ENCODE assay signal across 8 cellular contexts in the genomic region with DNA sequence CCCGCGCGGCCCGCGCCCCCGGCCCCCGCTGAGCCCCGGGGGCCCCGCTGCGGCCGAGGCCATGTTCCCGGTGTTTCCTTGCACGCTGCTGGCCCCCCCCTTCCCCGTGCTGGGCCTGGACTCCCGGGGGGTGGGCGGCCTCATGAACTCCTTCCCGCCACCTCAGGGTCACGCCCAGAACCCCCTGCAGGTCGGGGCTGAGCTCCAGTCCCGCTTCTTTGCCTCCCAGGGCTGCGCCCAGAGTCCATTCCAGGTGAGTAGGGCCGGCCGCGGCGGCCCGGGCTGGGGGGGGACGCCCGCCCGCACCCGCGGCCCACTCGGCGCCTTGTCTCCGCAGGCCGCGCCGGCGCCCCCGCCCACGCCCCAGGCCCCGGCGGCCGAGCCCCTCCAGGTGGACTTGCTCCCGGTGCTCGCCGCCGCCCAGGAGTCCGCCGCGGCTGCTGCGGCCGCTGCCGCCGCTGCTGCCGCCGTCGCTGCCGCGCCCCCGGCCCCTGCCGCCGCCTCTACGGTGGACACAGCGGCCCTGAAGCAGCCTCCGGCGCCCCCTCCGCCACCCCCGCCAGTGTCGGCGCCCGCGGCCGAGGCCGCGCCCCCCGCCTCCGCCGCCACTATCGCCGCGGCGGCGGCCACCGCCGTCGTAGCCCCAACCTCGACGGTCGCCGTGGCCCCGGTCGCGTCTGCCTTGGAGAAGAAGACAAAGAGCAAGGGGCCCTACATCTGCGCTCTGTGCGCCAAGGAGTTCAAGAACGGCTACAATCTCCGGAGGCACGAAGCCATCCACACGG. TPM values are rescaled to one million over a fixed set of nuclear protein-coding genes. Genes with fewer than 3 reads are reported as not detected.
DNase-seq lines count a peak whose midpoint lies in the region; ATAC-seq, FAIRE-seq and TF ChIP-seq lines count a peak whose summit lies in the region.

No MANE protein-coding gene starts in this region.

- H3K27ac Mint-ChIP-seq in activated CD8-positive, alpha-beta T cell treated with anti-CD3 and anti-CD28 coated beads, Interleukin-2, amount 10 ng/mL, durations not matched to agents 7 days and 5 days: peak overlapping the region; percentile 98
- peak overlapping the region; percentile 42 for H3K27ac Mint-ChIP-seq in nephron progenitor cell

- DNase-seq in A549 (ENCODE audit: low read depth in 1 of 2, low spot score in 1 of 2): peak in 1 of 2 experiments; percentile 88
- DNase-seq in NCI-H2196 (lab: John Stamatoyannopoulos, UW; ENCODE audit: unreplicated experiment): peak; percentile 67
- peak; percentile 74 for DNase-seq in activated CD8-positive, alpha-beta T cell treated with anti-CD3 and anti-CD28 coated beads, Interleukin-2, amount 10 ng/mL, durations not matched to agents 7 days and 5 days
- DNase-seq in epithelial cell of esophagus (ENCODE audit: low read depth): no peak
- peak; percentile 66 for DNase-seq in nephron progenitor cell
- no peak for DNase-seq in G401 (ENCODE audit: low spot score)

- no peaks in the 10 kb centered on the region for H3K9me3 Mint-ChIP-seq in activated CD8-positive, alpha-beta T cell treated with anti-CD3 and anti-CD28 coated beads, Interleukin-2, amount 10 ng/mL, durations not matched to agents 7 days and 5 days (ENCODE audit: insufficient read depth)
- H3K9me3 Mint-ChIP-seq in nephron progenitor cell: no peaks in the 10 kb centered on the region

- POLR2A ChIA-PET in A549 (lab: Yijun Ruan, JAX): interaction anchor here (0.6 to 3.7 kb wide), 8 partner anchors 9 to 528 kb away, joined by 3 to 25 read pairs (median 8); partner anchors contain the start of genes KIF22, MVP, PAGR1 and SEZ6L2
- POLR2A ChIA-PET in activated CD8-positive, alpha-beta T cell treated with anti-CD3 and anti-CD28 coated beads, Interleukin-2, amount 10 ng/mL, durations not matched to agents 7 days and 5 days (lab: Charles Lee): interaction anchor here (0.6 to 4.8 kb wide), 15 partner anchors 8 to 141 kb away, joined by 3 to 57 read pairs (median 8); partner anchors contain the start of genes KIF22, MVP and PAGR1

- peaks cover 4% of the 10 kb centered on the region for H3K27me3 Mint-ChIP-seq in activated CD8-positive, alpha-beta T cell treated with anti-CD3 and anti-CD28 coated beads, Interleukin-2, amount 10 ng/mL, durations not matched to agents 7 days and 5 days (ENCODE audit: low read depth)
- H3K27me3 Mint-ChIP-seq in nephron progenitor cell (ENCODE audit: low read depth, poor library complexity): peaks cover 3% of the 10 kb centered on the region

- peaks cover 60% of the 10 kb centered on the region for H3K4me1 Mint-ChIP-seq in activated CD8-positive, alpha-beta T cell treated with anti-CD3 and anti-CD28 coated beads, Interleukin-2, amount 10 ng/mL, durations not matched to agents 7 days and 5 days (ENCODE audit: low read depth)
- peaks cover 65% of the 10 kb centered on the region for H3K4me1 Mint-ChIP-seq in nephron progenitor cell

- peak overlapping the region; percentile 94 for H3K4me2 ChIP-seq in A549

- no CpG with 5 or more reads among the region's 99 CpGs for WGBS in A549 (ENCODE audit: missing lambda C conversion rate)

- H3K27ac ChIP-seq in A549: peak overlapping the region; percentile 98 to 99

- H3K36me3 Mint-ChIP-seq in activated CD8-positive, alpha-beta T cell treated with anti-CD3 and anti-CD28 coated beads, Interleukin-2, amount 10 ng/mL, durations not matched to agents 7 days and 5 days (ENCODE audit: low read depth): peaks cover 66% of the 10 kb centered on the region
- peaks cover 14% of the 10 kb centered on the region for H3K36me3 Mint-ChIP-seq in nephron progenitor cell (ENCODE audit: low read depth)

- TF ChIP-seq EP300 in A549 (IDR thresholded peaks at IDR 0.05): no peak

- H3K9me3 ChIP-seq in A549: no peaks in the 10 kb centered on the region

- ATAC-seq in A549 (peak in 1 of 2 experiments; percentile 2; a peak in 2 of 6 replicates), HG03565 (IDR thresholded peaks at IDR 0.05; ENCODE audit: unreplicated experiment) (no peak)
- no peak for ATAC-seq in activated CD8-positive, alpha-beta T cell treated with anti-CD3 and anti-CD28 coated beads, Interleukin-2, amount 10 ng/mL, durations not matched to agents 7 days and 5 days

- no peak for FAIRE-seq in A549 (lab: Jason Lieb, UNC)

- H3K4me3 ChIP-seq in A549 (peak overlapping the region; percentile 90), epithelial cell of esophagus (ENCODE audit: low read length) (peak overlapping the region; percentile 60)

- CTCF ChIA-PET in A549 (lab: Yijun Ruan, JAX): interaction anchor here (0.8 to 24.4 kb wide), 25 partner anchors 8 to 235 kb away, joined by 3 to 568 read pairs (median 4); partner anchors contain the start of genes ASPHD1, KIF22, MVP and PAGR1
- CTCF ChIA-PET in activated CD8-positive, alpha-beta T cell treated with anti-CD3 and anti-CD28 coated beads, Interleukin-2, amount 10 ng/mL, durations not matched to agents 7 days and 5 days (lab: Charles Lee): interaction anchor here (0.8 to 4.4 kb wide), 14 partner anchors 10 to 225 kb away, joined by 3 to 70 read pairs (median 8); partner anchors contain the start of genes KIF22, MVP, PAGR1 and TLCD3B

- TF ChIP-seq POLR2A in A549 (IDR thresholded peaks at IDR 0.05; ENCODE audit: low read length) (peak; percentile 31; the same call in 1 of the 2 replicates), GM18951 (IDR thresholded peaks at IDR 0.05; ENCODE audit: extremely low read depth, insufficient read depth, insufficient read length) (peak; percentile 53)

- in situ Hi-C loops in GM18951 (cut with MboI; ENCODE audit: low sequenced_read_pairs, unreplicated experiment) (no loop called here), G401 (cut with HindIII; ENCODE audit: low sequenced_read_pairs) (no loop called here)

- no peak for TF ChIP-seq RAD21 in A549 (conservative IDR thresholded peaks at IDR 0.05 in 1 of 2, IDR thresholded peaks at IDR 0.05 in 1 of 2)

- H3K4me3 Mint-ChIP-seq in activated CD8-positive, alpha-beta T cell treated with anti-CD3 and anti-CD28 coated beads, Interleukin-2, amount 10 ng/mL, durations not matched to agents 7 days and 5 days: peak overlapping the region; percentile 96
- peak overlapping the region; percentile 89 for H3K4me3 Mint-ChIP-seq in nephron progenitor cell

- no peak for TF ChIP-seq CTCF in A549 (IDR thresholded peaks at IDR 0.05)
- no peak for TF ChIP-seq CTCF in epithelial cell of esophagus (IDR thresholded peaks at IDR 0.05; ENCODE audit: insufficient read depth, low read depth, low read length, missing control alignments)
- TF ChIP-seq CTCF in nephron progenitor cell (IDR thresholded peaks at IDR 0.05): no peak

- H3K4me1 ChIP-seq in A549: peaks cover 44% of the 10 kb centered on the region

TF ChIP-seq in A549, 52 proteins besides CTCF, POLR2A, EP300 and RAD21 (continues in another document):
- TF ChIP-seq JUN (IDR thresholded peaks at IDR 0.05) (no peak), ZC3H11A (IDR thresholded peaks at IDR 0.05) (no peak), FOXS1 (CRISPR knock-in tag; IDR thresholded peaks at IDR 0.05) (no peak)

RNA-seq across cellular contexts. Expression of gene MAZ, which starts 0.5 kb away (rescaled TPM):
- polyA plus RNA-seq in A549 (2011; rRNA removed) (79.6 and 99.7 TPM in 2 replicates), A549 (2017; fragmentation: RNase III; extraction: RNeasy Plus Mini Kit Qiagen cat#74134 plus additional on column Dnase treatment) (216 to 231 TPM (median 221 TPM) in 3 replicates)
- polyA plus RNA-seq in A549 (2012; cell fraction: cytosol; rRNA removed): 192 and 249 TPM in 2 replicates
- 213 and 345 TPM in 2 replicates for polyA plus RNA-seq in A549 (2012; cell fraction: nucleus; rRNA removed)
- polyA minus RNA-seq in A549 (2011; rRNA and poly(A)+ RNA removed): 200 and 239 TPM in 2 replicates
- total RNA-seq in activated CD8-positive, alpha-beta T cell treated with anti-CD3 and anti-CD28 coated beads, Interleukin-2, amount 10 ng/mL, durations not matched to agents 7 days and 5 days: 100 to 1,000 TPM; 455 to 494 TPM
- 469 and 478 TPM in 2 replicates for total RNA-seq in G401 (2014; rRNA removed; shearing (Covaris generic))

RNA-seq across cellular contexts. Expression of gene PRRT2, which starts 5.2 kb away (rescaled TPM):
- 0.25 and 0.34 TPM in 2 replicates for polyA plus RNA-seq in A549 (2011; rRNA removed)
- 0.54 and 0.62 TPM in 2 replicates for polyA plus RNA-seq in A549 (2012; cell fraction: cytosol; rRNA removed)
- 5.0 and 5.1 TPM in 2 replicates for polyA plus RNA-seq in A549 (2012; cell fraction: nucleus; rRNA removed)
- 0.34 to 0.55 TPM (median 0.44 TPM) in 3 replicates for polyA plus RNA-seq in A549 (2017; fragmentation: RNase III; extraction: RNeasy Plus Mini Kit Qiagen cat#74134 plus additional on column Dnase treatment)
- polyA minus RNA-seq in A549 (2011; rRNA and poly(A)+ RNA removed): 0.29 and 0.34 TPM in 2 replicates
- total RNA-seq in activated CD8-positive, alpha-beta T cell treated with anti-CD3 and anti-CD28 coated beads, Interleukin-2, amount 10 ng/mL, durations not matched to agents 7 days and 5 days: under 1 TPM; 0.16 to 0.83 TPM
- 4.7 and 6.2 TPM in 2 replicates for total RNA-seq in G401 (2014; rRNA removed; shearing (Covaris generic))

RNA-seq across cellular contexts. Expression of gene PAGR1, which starts 9.1 kb away (rescaled TPM):
- 18.9 and 26.7 TPM in 2 replicates for polyA plus RNA-seq in A549 (2011; rRNA removed)
- polyA plus RNA-seq in A549 (2012; cell fraction: cytosol; rRNA removed): 43.8 and 50.3 TPM in 2 replicates
- polyA plus RNA-seq in A549 (2012; cell fraction: nucleus; rRNA removed): 25.9 and 29.0 TPM in 2 replicates
- 41.0 to 44.5 TPM (median 43.1 TPM) in 3 replicates for polyA plus RNA-seq in A549 (2017; fragmentation: RNase III; extraction: RNeasy Plus Mini Kit Qiagen cat#74134 plus additional on column Dnase treatment)
- polyA minus RNA-seq in A549 (2011; rRNA and poly(A)+ RNA removed): 4.3 and 5.9 TPM in 2 replicates
- 10 to 100 TPM; 39.1 TPM for total RNA-seq in activated CD8-positive, alpha-beta T cell treated with anti-CD3 and anti-CD28 coated beads, Interleukin-2, amount 10 ng/mL, durations not matched to agents 7 days and 5 days
- 69.9 and 78.4 TPM in 2 replicates for total RNA-seq in G401 (2014; rRNA removed; shearing (Covaris generic))

RNA-seq across cellular contexts. Expression of gene MVP, which starts 13.4 kb away (rescaled TPM):
- 73.3 and 87.7 TPM in 2 replicates for polyA plus RNA-seq in A549 (2011; rRNA removed)
- polyA plus RNA-seq in A549 (2012; cell fraction: cytosol; rRNA removed): 50.3 and 58.7 TPM in 2 replicates
- polyA plus RNA-seq in A549 (2012; cell fraction: nucleus; rRNA removed): 188 and 201 TPM in 2 replicates
- polyA plus RNA-seq in A549 (2017; fragmentation: RNase III; extraction: RNeasy Plus Mini Kit Qiagen cat#74134 plus additional on column Dnase treatment): 86.2 to 109 TPM (median 106 TPM) in 3 replicates
- 325 and 351 TPM in 2 replicates for polyA minus RNA-seq in A549 (2011; rRNA and poly(A)+ RNA removed)
- 100 to 1,000 TPM; 122 to 125 TPM for total RNA-seq in activated CD8-positive, alpha-beta T cell treated with anti-CD3 and anti-CD28 coated beads, Interleukin-2, amount 10 ng/mL, durations not matched to agents 7 days and 5 days
- 17.2 and 32.7 TPM in 2 replicates for total RNA-seq in G401 (2014; rRNA removed; shearing (Covaris generic))

RNA-seq across cellular contexts. Expression of gene KIF22, which starts 16.3 kb away (rescaled TPM):
- polyA plus RNA-seq in A549 (2011; rRNA removed) (64.3 and 85.9 TPM in 2 replicates), A549 (2017; fragmentation: RNase III; extraction: RNeasy Plus Mini Kit Qiagen cat#74134 plus additional on column Dnase treatment) (70.0 to 73.7 TPM (median 72.6 TPM) in 3 replicates)
- polyA plus RNA-seq in A549 (2012; cell fraction: cytosol; rRNA removed): 131 and 139 TPM in 2 replicates
- polyA plus RNA-seq in A549 (2012; cell fraction: nucleus; rRNA removed): 316 and 319 TPM in 2 replicates
- polyA minus RNA-seq in A549 (2011; rRNA and poly(A)+ RNA removed): 147 and 158 TPM in 2 replicates
- 100 to 1,000 TPM; 229 to 233 TPM for total RNA-seq in activated CD8-positive, alpha-beta T cell treated with anti-CD3 and anti-CD28 coated beads, Interleukin-2, amount 10 ng/mL, durations not matched to agents 7 days and 5 days
- 169 and 171 TPM in 2 replicates for total RNA-seq in G401 (2014; rRNA removed; shearing (Covaris generic))

Comparison
In these comparisons a context has a peak if more than half of its experiments do, and no peak if none do; other contexts are left out.
1. DNase-seq: peak in NCI-H2196 (single experiment), activated CD8-positive, alpha-beta T cell treated with anti-CD3 and anti-CD28 coated beads, Interleukin-2, amount 10 ng/mL, durations not matched to agents 7 days and 5 days (single experiment) and nephron progenitor cell (single experiment); none in epithelial cell of esophagus (single experiment) and G401 (single experiment).